In genomic region chr19:18466354-18466753, GRCh38 we compare ENCODE assay signal across 20 cellular contexts. TPM values are rescaled to one million over a fixed set of nuclear protein-coding genes. Genes with fewer than 3 reads are reported as not detected.
A peak's percentile ranks its signal among the peaks of the same experiment; 100 is the strongest.
DNase-seq lines count a peak whose midpoint lies in the region; ATAC-seq, FAIRE-seq and TF ChIP-seq lines count a peak whose summit lies in the region.
"Had no signal": no experiment of that assay in that cellular context is flagged by ENCODE, and none has a peak within 500 bp of the region (broad histone marks: within the 10 kb centered on the region; RNA-seq: fewer than 3 reads in every experiment).

No MANE protein-coding gene starts in this region.

- BruUV-seq in HepG2 (replicated peaks; lab: Mats Ljungman, UMichigan), result no TSS peak

- H3K4me2 ChIP-seq in HepG2 (ENCODE audit: low read depth, low read length), result no peak overlapping the region
- H3K4me2 ChIP-seq: neural progenitor cell, smooth muscle cell had no signal

- no peak for ATAC-seq in HepG2
- ATAC-seq in gastroesophageal sphincter, result no peak
- ATAC-seq in gastrocnemius medialis, result no peak

- H3K36me3 ChIP-seq in liver (ENCODE audit: control insufficient read depth in 4 of 4, insufficient read depth in 3 of 4, low read depth in 1 of 4, low read length in 3 of 4) (peaks cover under 1 to 5% (median 3%) of the 10 kb centered on the region in 4 donors), HepG2 (replicated peaks in 1 of 2; ENCODE audit: control insufficient read depth in 1 of 2, insufficient read depth in 2 of 2, low read length in 2 of 2) (peaks cover 9 to 28% of the 10 kb centered on the region in 2 experiments; a peak in 4 of 5 replicates), gastroesophageal sphincter (peaks cover 0 to 19% of the 10 kb centered on the region in 2 donors), gastrocnemius medialis (peaks cover 0 to 12% of the 10 kb centered on the region in 2 donors), vagina (peaks cover 0 to 4% of the 10 kb centered on the region in 2 donors)
- H3K36me3 ChIP-seq: neural progenitor cell, prostate gland had no signal

- no peak for TF ChIP-seq POLR2A in HepG2 (IDR thresholded peaks at IDR 0.05; ENCODE audit: insufficient read depth in 1 of 2, low read depth in 2 of 2, low read length in 2 of 2)
- TF ChIP-seq POLR2A in gastroesophageal sphincter (IDR thresholded peaks at IDR 0.05), result no peak
- TF ChIP-seq POLR2A in gastrocnemius medialis (IDR thresholded peaks at IDR 0.05), result no peak
- TF ChIP-seq POLR2A in vagina (IDR thresholded peaks at IDR 0.05), result no peak

- TF ChIP-seq CTCF in liver (IDR thresholded peaks at IDR 0.05; ENCODE audit: low read depth, low read length, missing input control), result no peak
- TF ChIP-seq CTCF in HepG2 (CRISPR knock-in tag; IDR thresholded peaks at IDR 0.05), result no peak
- no peak for TF ChIP-seq CTCF in gastroesophageal sphincter (IDR thresholded peaks at IDR 0.05)
- no peak for TF ChIP-seq CTCF in gastrocnemius medialis (IDR thresholded peaks at IDR 0.05 in 4 of 5, conservative IDR thresholded peaks at IDR 0.05 in 1 of 5)
- TF ChIP-seq CTCF in vagina (IDR thresholded peaks at IDR 0.05), result no peak

- H3K4me3 ChIP-seq in liver (ENCODE audit: low read depth in 1 of 3, low read length in 3 of 3) (no peak overlapping the region), HepG2 (replicated peaks in 1 of 3; ENCODE audit: insufficient read depth in 1 of 3, low read depth in 2 of 3, low read length in 3 of 3) (no peak overlapping the region), gastroesophageal sphincter (no peak overlapping the region), gastrocnemius medialis (no peak overlapping the region), vagina (no peak overlapping the region)
- H3K4me3 ChIP-seq: BLaER1, neural progenitor cell, prostate gland, SJSA1, smooth muscle cell had no signal

- TF ChIP-seq RAD21 in liver (IDR thresholded peaks at IDR 0.05) (no peak), HepG2 (CRISPR knock-in tag; IDR thresholded peaks at IDR 0.05) (no peak)

- no peak for FAIRE-seq in HepG2 (lab: Jason Lieb, UNC)
- FAIRE-seq: GM19239 had no signal

- H4K20me1 ChIP-seq in HepG2 (ENCODE audit: insufficient read depth, low read length), result peaks cover 27% of the 10 kb centered on the region; the same call in 1 of the 2 replicates

- in situ Hi-C loops in HepG2 (cut with HindIII; ENCODE audit: extremely low pct_ligation_motif_present, low pct_unique_long_range_greater_than_20kb) (no loop called here), gastrocnemius medialis (cut with MboI; ENCODE audit: low sequenced_read_pairs in 4 of 4) (loop anchor here in 3 of 4 donors (5.0 to 25.0 kb wide), 5 partner anchors 51 to 371 kb away; partner anchors contain the start of genes UBA52 (in 2 of the 3), UPF1 (in 2 of the 3), CRTC1 (in 1 of the 3) and KXD1 (in 1 of the 3))

- DNase-seq in HepG2 (ENCODE audit: low spot score) (no peak), gastrocnemius medialis (no peak), vagina (ENCODE audit: extremely low spot score in 2 of 2) (no peak), NCI-H2081 treated with DMSO at 0.1 percent for 48 hours (lab: John Stamatoyannopoulos, UW) (no peak), head of caudate nucleus (no peak)
- DNase-seq in stimulated activated CD4-positive, alpha-beta T cell treated with anti-CD3 and anti-CD28 coated beads, Interleukin-15, amount 100 ng/mL, for 24 hours, result no peak
- DNase-seq: cortex of kidney; HFFc6; NCI-H1930; NCI-H226; NCI-H748 treated with DMSO at 0.1 percent for 48 hours; stimulated activated CD4-positive, alpha-beta T cell treated with anti-CD3 and anti-CD28 coated beads, Interleukin-4, amount 100 ng/mL, for 4 hours had no signal

- H3K27me3 ChIP-seq in liver (ENCODE audit: control insufficient read depth in 4 of 4, insufficient read depth in 4 of 4, low read length in 3 of 4), result no peaks in the 10 kb centered on the region
- no peaks in the 10 kb centered on the region for H3K27me3 ChIP-seq in HepG2 (ENCODE audit: control insufficient read depth in 1 of 2, insufficient read depth in 2 of 2, low read length in 2 of 2)
- no peaks in the 10 kb centered on the region for H3K27me3 ChIP-seq in gastroesophageal sphincter
- H3K27me3 ChIP-seq in gastrocnemius medialis, result no peaks in the 10 kb centered on the region
- no peaks in the 10 kb centered on the region for H3K27me3 ChIP-seq in vagina
- H3K27me3 ChIP-seq: BLaER1, neural progenitor cell, SJSA1 had no signal

- no peak for TF ChIP-seq EP300 in HepG2 (IDR thresholded peaks at IDR 0.05; ENCODE audit: low read depth in 2 of 2, low read length in 2 of 2)
- no peak for TF ChIP-seq EP300 in HepG2 (CRISPR knock-in tag; IDR thresholded peaks at IDR 0.05; ENCODE audit: borderline replicate concordance)
- no peak for TF ChIP-seq EP300 in gastroesophageal sphincter (IDR thresholded peaks at IDR 0.05)

- H3K79me2 ChIP-seq in HepG2 (ENCODE audit: insufficient read depth, low read length), result peaks cover 16% of the 10 kb centered on the region

- CTCF ChIA-PET in HepG2 (lab: Yijun Ruan, JAX; ENCODE audit: low intra/inter-chr PET ratio, low total read pairs), result no interaction called here

- WGBS in liver, result 93% methylated on average over 11 of the region's 11 CpGs
- 95% methylated on average over 5 of the region's 11 CpGs for WGBS in HepG2 (ENCODE audit: low lambda C conversion rate)
- 90% methylated on average over 2 of the region's 11 CpGs; no CpG with 5 or more reads in 1 of the 2 donors for WGBS in gastroesophageal sphincter (ENCODE audit: low coverage in 1 of 2), 2 donors

- no peak overlapping the region for H2AFZ ChIP-seq in HepG2 (ENCODE audit: low read length)
- H2AFZ ChIP-seq: neural progenitor cell had no signal

- H3K9ac ChIP-seq in liver (ENCODE audit: low read depth in 1 of 2, low read length in 2 of 2) (no peak overlapping the region), HepG2 (ENCODE audit: insufficient read depth, low read depth, low read length) (no peak overlapping the region)
- H3K9ac ChIP-seq: BLaER1, neural progenitor cell had no signal

- peak overlapping the region; percentile 29 to 71 for H3K27ac ChIP-seq in liver (ENCODE audit: low read depth in 1 of 2, low read length in 2 of 2)
- no peak overlapping the region for H3K27ac ChIP-seq in HepG2 (ENCODE audit: extremely low read length, insufficient read depth, low read length)
- H3K27ac ChIP-seq in gastroesophageal sphincter, result peak overlapping the region in 3 of 4 donors; percentile 78 to 91 (median 82)
- peak overlapping the region; percentile 89 to 96 (median 94) for H3K27ac ChIP-seq in gastrocnemius medialis
- peak overlapping the region; percentile 84 for H3K27ac ChIP-seq in vagina
- H3K27ac ChIP-seq: BLaER1, neural progenitor cell, SJSA1 had no signal

- H3K4me1 ChIP-seq in liver (ENCODE audit: control insufficient read depth in 4 of 4, insufficient read depth in 4 of 4, low read length in 3 of 4) (peaks cover 26 to 63% (median 51%) of the 10 kb centered on the region in 4 donors), HepG2 (ENCODE audit: insufficient read depth, low read length) (peaks cover 64% of the 10 kb centered on the region), gastroesophageal sphincter (peaks cover 6 to 94% (median 47%) of the 10 kb centered on the region in 3 donors), gastrocnemius medialis (peaks cover 78 to 92% of the 10 kb centered on the region in 2 donors), vagina (peaks cover 70% of the 10 kb centered on the region)
- H3K4me1 ChIP-seq: neural progenitor cell had no signal

- H3K9me3 ChIP-seq in liver (ENCODE audit: control insufficient read depth in 4 of 4, low read length in 3 of 4) (no peaks in the 10 kb centered on the region), HepG2 (ENCODE audit: low read length) (no peaks in the 10 kb centered on the region), gastroesophageal sphincter (no peaks in the 10 kb centered on the region), gastrocnemius medialis (no peaks in the 10 kb centered on the region), vagina (no peaks in the 10 kb centered on the region)
- H3K9me3 ChIP-seq: BLaER1, prostate gland, SJSA1 had no signal

- POLR2A ChIA-PET in HepG2 (lab: Yijun Ruan, JAX), result interaction anchor here (1.0 kb wide), 1 partner anchor 122 kb away, joined by 4 read pairs; no protein-coding TSS in a partner anchor

- intact Hi-C loops in HepG2 (cut with micrococcal nuclease; ENCODE audit: unreplicated experiment), result loop anchor here (5.0 kb wide), 2 partner anchors 41 to 211 kb away; no protein-coding TSS in a partner anchor
- intact Hi-C loops in gastrocnemius medialis (cut with DNase I; ENCODE audit: low total_unique reads), result loop anchor here (5.0 kb wide), 1 partner anchor 91 kb away; the partner anchor contains the start of gene KXD1
- intact Hi-C loops in vagina (cut with DNase I), result loop anchor here (10.0 kb wide), 2 partner anchors 48 to 378 kb away; no protein-coding TSS in a partner anchor
- intact Hi-C loops in head of caudate nucleus (cut with DNase I), result loop anchor here (10.0 kb wide), 2 partner anchors 58 to 378 kb away; partner anchors contain the start of gene ELL

RNA-seq across cellular contexts. Expression of gene ISYNA1, which starts 28.4 kb away (rescaled TPM):
- 10 to 100 TPM in 1 of 2 donors, 1 to 10 TPM in 1; 8.0 to 41.9 TPM for total RNA-seq in liver
- 10 to 100 TPM in 1 of 2 donors, 1 to 10 TPM in 1; 4.7 to 12.1 TPM for polyA plus RNA-seq in liver
- 29.4 and 48.5 TPM in 2 replicates for total RNA-seq in HepG2 (2016; rRNA removed; fragmentation: Illumina TruSeq; extraction: Trizol)
- total RNA-seq in HepG2 (2016; cell fraction: cytosol; rRNA removed; fragmentation: Illumina TruSeq; extraction: Trizol; ENCODE audit: low read depth), result 8.4 and 10.1 TPM in 2 replicates
- 29.3 and 46.4 TPM in 2 replicates for total RNA-seq in HepG2 (2016; cell fraction: insoluble cytoplasmic fraction; rRNA removed; fragmentation: Illumina TruSeq; extraction: Trizol)
- total RNA-seq in HepG2 (2016; cell fraction: membrane; rRNA removed; fragmentation: Illumina TruSeq; extraction: Trizol), result 16.0 and 18.7 TPM in 2 replicates
- total RNA-seq in HepG2 (2016; cell fraction: nucleus; rRNA removed; fragmentation: Illumina TruSeq; extraction: Trizol), result 33.6 and 37.4 TPM in 2 replicates
- polyA plus RNA-seq in HepG2 (2011; rRNA removed), result 29.6 and 36.5 TPM in 2 replicates
- 14.0 and 25.3 TPM in 2 replicates for polyA plus RNA-seq in HepG2 (2011; cell fraction: cytosol; rRNA removed)
- 246 and 367 TPM in 2 replicates for polyA plus RNA-seq in HepG2 (2011; cell fraction: nucleus; rRNA removed)
- 32.5 and 49.8 TPM in 2 replicates for polyA plus RNA-seq in HepG2 (2012)
- 16.0 and 16.5 TPM in 2 replicates for polyA plus RNA-seq in HepG2 (2016; cell fraction: cytosol; fragmentation: Illumina TruSeq; extraction: Trizol; ENCODE audit: low read depth)
- 44.6 and 57.4 TPM in 2 replicates for polyA plus RNA-seq in HepG2 (2016; cell fraction: insoluble cytoplasmic fraction; fragmentation: Illumina TruSeq; extraction: Trizol; ENCODE audit: low read depth)
- polyA plus RNA-seq in HepG2 (2016; cell fraction: membrane; fragmentation: Illumina TruSeq; extraction: Trizol; ENCODE audit: low read depth), result 18.1 and 22.4 TPM in 2 replicates
- polyA plus RNA-seq in HepG2 (2016; cell fraction: nucleus; fragmentation: Illumina TruSeq; extraction: Trizol; ENCODE audit: insufficient read depth, low read depth), result 103 and 119 TPM in 2 replicates
- 1.3 and 50.2 TPM in 2 replicates for polyA minus RNA-seq in HepG2 (2011; rRNA and poly(A)+ RNA removed; ENCODE audit: low replicate concordance)
- 20.4 and 29.0 TPM in 2 replicates for polyA minus RNA-seq in HepG2 (2011; cell fraction: cytosol; rRNA and poly(A)+ RNA removed)
- 13.3 and 14.3 TPM in 2 replicates for polyA minus RNA-seq in HepG2 (2011; cell fraction: nucleus; rRNA and poly(A)+ RNA removed)
- 10 to 100 TPM; 15.2 to 31.6 (median 19.8) TPM for total RNA-seq in gastroesophageal sphincter
- 10 to 100 TPM in 1 of 4 donors, 1 to 10 TPM in 3; 5.1 to 29.1 (median 7.8) TPM for total RNA-seq in gastrocnemius medialis
- 57.5 TPM for total RNA-seq in vagina

RNA-seq across cellular contexts. Expression of gene SSBP4, which starts 47.2 kb away (rescaled TPM):
- 10 to 100 TPM in 1 of 2 donors, 1 to 10 TPM in 1; 6.4 to 19.0 TPM for total RNA-seq in liver
- 10 to 100 TPM in 1 of 2 donors, 1 to 10 TPM in 1; 4.0 to 16.6 TPM for polyA plus RNA-seq in liver
- total RNA-seq in HepG2 (2016; rRNA removed; fragmentation: Illumina TruSeq; extraction: Trizol), result 19.3 and 39.5 TPM in 2 replicates
- total RNA-seq in HepG2 (2016; cell fraction: cytosol; rRNA removed; fragmentation: Illumina TruSeq; extraction: Trizol; ENCODE audit: low read depth), result 95.2 and 104 TPM in 2 replicates
- 14.4 and 39.0 TPM in 2 replicates for total RNA-seq in HepG2 (2016; cell fraction: insoluble cytoplasmic fraction; rRNA removed; fragmentation: Illumina TruSeq; extraction: Trizol)
- 103 and 124 TPM in 2 replicates for total RNA-seq in HepG2 (2016; cell fraction: membrane; rRNA removed; fragmentation: Illumina TruSeq; extraction: Trizol)
- total RNA-seq in HepG2 (2016; cell fraction: nucleus; rRNA removed; fragmentation: Illumina TruSeq; extraction: Trizol), result 26.9 and 35.1 TPM in 2 replicates
- polyA plus RNA-seq in HepG2 (2011; rRNA removed), result 20.8 and 33.4 TPM in 2 replicates
- 11.6 and 28.6 TPM in 2 replicates for polyA plus RNA-seq in HepG2 (2011; cell fraction: cytosol; rRNA removed)
- polyA plus RNA-seq in HepG2 (2011; cell fraction: nucleus; rRNA removed), result 200 and 290 TPM in 2 replicates
- 18.2 and 31.6 TPM in 2 replicates for polyA plus RNA-seq in HepG2 (2012)
- polyA plus RNA-seq in HepG2 (2016; cell fraction: cytosol; fragmentation: Illumina TruSeq; extraction: Trizol; ENCODE audit: low read depth), result 133 and 147 TPM in 2 replicates
- 34.3 and 41.3 TPM in 2 replicates for polyA plus RNA-seq in HepG2 (2016; cell fraction: insoluble cytoplasmic fraction; fragmentation: Illumina TruSeq; extraction: Trizol; ENCODE audit: low read depth)
- 147 and 152 TPM in 2 replicates for polyA plus RNA-seq in HepG2 (2016; cell fraction: membrane; fragmentation: Illumina TruSeq; extraction: Trizol; ENCODE audit: low read depth)
- polyA plus RNA-seq in HepG2 (2016; cell fraction: nucleus; fragmentation: Illumina TruSeq; extraction: Trizol; ENCODE audit: insufficient read depth, low read depth), result 117 and 122 TPM in 2 replicates
- polyA minus RNA-seq in HepG2 (2011; rRNA and poly(A)+ RNA removed; ENCODE audit: low replicate concordance), result 10.3 and 12.3 TPM in 2 replicates
- 12.0 and 13.9 TPM in 2 replicates for polyA minus RNA-seq in HepG2 (2011; cell fraction: cytosol; rRNA and poly(A)+ RNA removed)
- polyA minus RNA-seq in HepG2 (2011; cell fraction: nucleus; rRNA and poly(A)+ RNA removed), result 20.1 and 21.6 TPM in 2 replicates
- 10 to 100 TPM; 58.4 to 76.2 (median 61.3) TPM for total RNA-seq in gastroesophageal sphincter
- 10 to 100 TPM; 24.7 to 65.2 (median 44.1) TPM for total RNA-seq in gastrocnemius medialis
- 72.7 TPM for total RNA-seq in vagina

RNA-seq across cellular contexts. Expression of gene ELL, which starts 55.5 kb away (rescaled TPM):
- 10 to 100 TPM in 1 of 2 donors, 1 to 10 TPM in 1; 7.6 to 10.5 TPM for total RNA-seq in liver
- polyA plus RNA-seq in liver, result 1 to 10 TPM; 4.5 to 5.6 TPM
- 3.2 and 3.7 TPM in 2 replicates for total RNA-seq in HepG2 (2016; rRNA removed; fragmentation: Illumina TruSeq; extraction: Trizol)
- total RNA-seq in HepG2 (2016; cell fraction: cytosol; rRNA removed; fragmentation: Illumina TruSeq; extraction: Trizol; ENCODE audit: low read depth), result 0.71 and 1.1 TPM in 2 replicates
- 2.7 and 4.1 TPM in 2 replicates for total RNA-seq in HepG2 (2016; cell fraction: insoluble cytoplasmic fraction; rRNA removed; fragmentation: Illumina TruSeq; extraction: Trizol)
- total RNA-seq in HepG2 (2016; cell fraction: membrane; rRNA removed; fragmentation: Illumina TruSeq; extraction: Trizol), result 2.3 and 2.5 TPM in 2 replicates
- 3.3 and 4.8 TPM in 2 replicates for total RNA-seq in HepG2 (2016; cell fraction: nucleus; rRNA removed; fragmentation: Illumina TruSeq; extraction: Trizol)
- polyA plus RNA-seq in HepG2 (2011; rRNA removed), result 5.4 and 5.8 TPM in 2 replicates
- polyA plus RNA-seq in HepG2 (2011; cell fraction: cytosol; rRNA removed), result 3.2 and 4.3 TPM in 2 replicates
- 27.1 and 34.7 TPM in 2 replicates for polyA plus RNA-seq in HepG2 (2011; cell fraction: nucleus; rRNA removed)
- polyA plus RNA-seq in HepG2 (2012), result 7.1 TPM in 2 replicates
- polyA plus RNA-seq in HepG2 (2016; cell fraction: cytosol; fragmentation: Illumina TruSeq; extraction: Trizol; ENCODE audit: low read depth), result 0.20 and 0.33 TPM in 2 replicates
- polyA plus RNA-seq in HepG2 (2016; cell fraction: insoluble cytoplasmic fraction; fragmentation: Illumina TruSeq; extraction: Trizol; ENCODE audit: low read depth), result 3.1 and 4.0 TPM in 2 replicates
- polyA plus RNA-seq in HepG2 (2016; cell fraction: membrane; fragmentation: Illumina TruSeq; extraction: Trizol; ENCODE audit: low read depth), result 1.0 and 1.1 TPM in 2 replicates
- polyA plus RNA-seq in HepG2 (2016; cell fraction: nucleus; fragmentation: Illumina TruSeq; extraction: Trizol; ENCODE audit: insufficient read depth, low read depth), result 5.1 and 5.2 TPM in 2 replicates
- polyA minus RNA-seq in HepG2 (2011; rRNA and poly(A)+ RNA removed; ENCODE audit: low replicate concordance), result 6.3 and 17.2 TPM in 2 replicates
- polyA minus RNA-seq in HepG2 (2011; cell fraction: cytosol; rRNA and poly(A)+ RNA removed), result 6.0 and 8.8 TPM in 2 replicates
- polyA minus RNA-seq in HepG2 (2011; cell fraction: nucleus; rRNA and poly(A)+ RNA removed), result 12.9 and 14.3 TPM in 2 replicates
- 10 to 100 TPM; 12.5 to 19.0 (median 14.7) TPM for total RNA-seq in gastroesophageal sphincter
- total RNA-seq in gastrocnemius medialis, result 10 to 100 TPM; 21.8 to 30.8 (median 27.3) TPM
- 25.3 TPM for total RNA-seq in vagina
